23 cellular contexts compared by ENCODE assay signal in genomic region chr11:113531078-113531477, GRCh38. TPM values are rescaled to one million over a fixed set of nuclear protein-coding genes. Genes with fewer than 3 reads are reported as not detected.
"Had no signal": no experiment of that assay in that cellular context is flagged by ENCODE, and none has a peak within 500 bp of the region (broad histone marks: within the 10 kb centered on the region; RNA-seq: fewer than 3 reads in every experiment).

No MANE protein-coding gene starts in this region.

- H3K27ac ChIP-seq: HL-60, KMS-11, SJSA1, SK-N-MC had no signal

- DNase-seq: Kasumi-1, MM.1S, MV-4-11, NCI-H1048, NCI-H1105, NCI-H1417, NCI-H1436 treated with DMSO at 0.1 percent for 48 hours, NCI-H1694, NCI-H187 treated with DMSO at 0.1 percent for 48 hours, NCI-H2029 treated with DMSO at 0.1 percent for 48 hours, NCI-H345, NCI-H526 treated with DMSO at 0.1 percent for 48 hours, NCI-H774, Right ventricle myocardium superior, RPMI8226, SIG-M5 had no signal

- H3K36me3 ChIP-seq: SJSA1 had no signal

- H3K4me2 ChIP-seq: KMS-11 had no signal

- H3K27ac Mint-ChIP-seq: IgD-negative memory B cell had no signal

- H3K36me3 Mint-ChIP-seq: IgD-negative memory B cell had no signal

- H3K4me1 ChIP-seq: SJSA1 had no signal

- ATAC-seq: K562 had no signal

- H3K9me3 ChIP-seq: SJSA1 had no signal

- H3K4me3 ChIP-seq: K562, SJSA1, SK-N-MC had no signal

- H3K27me3 ChIP-seq: SJSA1 had no signal

RNA-seq across cellular contexts. Expression of gene DRD2, which starts 55.9 kb away (rescaled TPM):
- total RNA-seq: K562, NCI-H460, Right ventricle myocardium superior, SJSA1 had no signal
- polyA plus RNA-seq: IgD-negative memory B cell, K562 had no signal
